ENCODE assay signal across 8 cellular contexts in genomic region chr16:84700518-84701277, GRCh38. TPM values are rescaled to one million over a fixed set of nuclear protein-coding genes. Genes with fewer than 3 reads are reported as not detected.
A peak's percentile ranks its signal among the peaks of the same experiment; 100 is the strongest.
DNase-seq lines count a peak whose midpoint lies in the region; ATAC-seq and TF ChIP-seq lines count a peak whose summit lies in the region.

No MANE protein-coding gene starts in this region.

- DNase-seq in DMS 273 (lab: John Stamatoyannopoulos, UW; ENCODE audit: unreplicated experiment) (peak; percentile 62), DMS 273 treated with DMSO at 0.1 percent for 48 hours (lab: John Stamatoyannopoulos, UW) (no peak), NB4 (ENCODE audit: low read depth) (peak; percentile 64), head of caudate nucleus (peak in 34 of 42 donors; percentile 9 to 70 (median 37)), prostate gland (ENCODE audit: low spot score) (peak; percentile 15), HCEC 1CT (no peak)
- DNase-seq in activated effector memory CD4-positive, alpha-beta T cell treated with anti-CD3 and anti-CD28 coated beads, Interleukin-2, amount 50 U/mL, for 16 hours = peak; percentile 77

- H3K4me3 ChIP-seq in NB4 (ENCODE audit: low read depth, low read length) (peak overlapping the region; percentile 94), prostate gland (peak overlapping the region; percentile 98 to 99)

- peaks cover 8% of the 10 kb centered on the region for H3K4me1 ChIP-seq in prostate gland (replicated peaks)

- 5% methylated on average over 20 of the region's 20 CpGs for WGBS in prostate gland

- ATAC-seq in HG02571 (IDR thresholded peaks at IDR 0.05; ENCODE audit: unreplicated experiment) = peak; percentile 26

- H3K27ac ChIP-seq in prostate gland = peak overlapping the region; percentile 83 to 87

- TF ChIP-seq CTCF in NB4 (IDR thresholded peaks at IDR 0.05; ENCODE audit: low read depth, low read length) (no peak), prostate gland (IDR thresholded peaks at IDR 0.05) (no peak)

- no peaks in the 10 kb centered on the region for H3K27me3 ChIP-seq in prostate gland (replicated peaks; ENCODE audit: insufficient read depth)

- no peaks in the 10 kb centered on the region for H3K9me3 ChIP-seq in prostate gland

- intact Hi-C loops in head of caudate nucleus (cut with DNase I) = no loop called here
- intact Hi-C loops in prostate gland (cut with DNase I) = no loop called here

- TF ChIP-seq POLR2A in NB4 (IDR thresholded peaks at IDR 0.05; ENCODE audit: extremely low read depth, insufficient read length) (no peak), prostate gland (IDR thresholded peaks at IDR 0.05) (no peak)

- H3K36me3 ChIP-seq in prostate gland = no peaks in the 10 kb centered on the region

RNA-seq across cellular contexts. Expression of gene USP10, which starts 0.9 kb away (rescaled TPM):
- 10 to 100 TPM; 57.4 to 95.7 TPM for total RNA-seq in prostate gland

RNA-seq across cellular contexts. Expression of gene KLHL36, which starts 52.4 kb away (rescaled TPM):
- total RNA-seq in prostate gland = 100 to 1,000 TPM in 1 of 2 donors, 10 to 100 TPM in 1; 57.1 to 106 TPM

Comparison
In these comparisons a context has a peak if more than half of its experiments do, and no peak if none do; other contexts are left out.
1. DNase-seq: peak in DMS 273 (single experiment), NB4 (single experiment), activated effector memory CD4-positive, alpha-beta T cell treated with anti-CD3 and anti-CD28 coated beads, Interleukin-2, amount 50 U/mL, for 16 hours (single experiment), head of caudate nucleus (34 of 42) and prostate gland (single experiment); none in DMS 273 treated with DMSO at 0.1 percent for 48 hours (single experiment) and HCEC 1CT (single experiment).